22 cellular contexts compared by ENCODE assay signal in genomic region chr20:54151073-54151436, GRCh38. TPM values are rescaled to one million over a fixed set of nuclear protein-coding genes. Genes with fewer than 3 reads are reported as not detected.
DNase-seq lines count a peak whose midpoint lies in the region; ATAC-seq, FAIRE-seq and TF ChIP-seq lines count a peak whose summit lies in the region.
"Had no signal": no experiment of that assay in that cellular context is flagged by ENCODE, and none has a peak within 500 bp of the region (broad histone marks: within the 10 kb centered on the region; RNA-seq: fewer than 3 reads in every experiment).

No MANE protein-coding gene starts in this region.

- TF ChIP-seq CTCF in A549 (IDR thresholded peaks at IDR 0.05) (no peak), Calu3 (IDR thresholded peaks at IDR 0.05; ENCODE audit: unreplicated experiment) (no peak), PC-9 (conservative IDR thresholded peaks at IDR 0.05) (no peak)

- BruUV-seq in Calu3 (replicated peaks; lab: Mats Ljungman, UMichigan) (no TSS peak), PC-9 (replicated peaks; lab: Mats Ljungman, UMichigan) (no TSS peak)

- no peak overlapping the region for H3K4me3 ChIP-seq in A549
- H3K4me3 ChIP-seq in PC-9 = no peak overlapping the region
- no peak overlapping the region for H3K4me3 ChIP-seq in CD8-positive, alpha-beta memory T cell (ENCODE audit: low read length)
- H3K4me3 ChIP-seq: SJSA1 had no signal

- intact Hi-C loops in Calu3 (cut with micrococcal nuclease; ENCODE audit: unreplicated experiment) = no loop called here
- intact Hi-C loops in PC-9 (cut with micrococcal nuclease; ENCODE audit: unreplicated experiment) = no loop called here

- no peaks in the 10 kb centered on the region for H3K9me3 Mint-ChIP-seq in Calu3 (ENCODE audit: low read depth, unreplicated experiment)
- no peaks in the 10 kb centered on the region for H3K9me3 Mint-ChIP-seq in CD8-positive, alpha-beta memory T cell
- H3K9me3 Mint-ChIP-seq in activated T-cell treated with anti-CD3 and anti-CD28 coated beads, Interleukin-2, amount 50 U/mL, for 72 hours = no peaks in the 10 kb centered on the region
- H3K9me3 Mint-ChIP-seq: CD8-positive, alpha-beta T cell had no signal

- DNase-seq in A549 (ENCODE audit: low read depth in 1 of 2, low spot score in 1 of 2) (peak in 1 of 2 experiments; percentile 93), Calu3 (no peak), PC-9 (peak in 1 of 2 experiments; percentile 19), erythroblast (lab: John Stamatoyannopoulos, UW) (peak; percentile 7 to 8)
- no peak for DNase-seq in CD8-positive, alpha-beta memory T cell
- no peak for DNase-seq in activated T-cell treated with anti-CD3 and anti-CD28 coated beads, Interleukin-2, amount 50 U/mL, for 72 hours
- DNase-seq: C1 segment of cervical spinal cord; CD8-positive, alpha-beta T cell; DMS153; Kasumi-1; MV-4-11; NCI-H1105; NCI-H2029; NCI-H446; NCI-H524 treated with DMSO at 0.1 percent for 48 hours; NCI-H774; PC-3 had no signal

- no peaks in the 10 kb centered on the region for H3K9me3 ChIP-seq in A549
- no peaks in the 10 kb centered on the region for H3K9me3 ChIP-seq in PC-9 (ENCODE audit: insufficient read depth, low read depth)
- H3K9me3 ChIP-seq in CD8-positive, alpha-beta memory T cell (ENCODE audit: low read length) = no peaks in the 10 kb centered on the region
- H3K9me3 ChIP-seq: SJSA1 had no signal

- no peak for TF ChIP-seq EP300 in A549 (IDR thresholded peaks at IDR 0.05)

- FAIRE-seq in A549 (lab: Jason Lieb, UNC) = no peak
- FAIRE-seq: H54, HepG2 had no signal

- peaks cover 100% of the 10 kb centered on the region for H3K4me1 ChIP-seq in A549
- peaks cover 72% of the 10 kb centered on the region for H3K4me1 ChIP-seq in PC-9 (replicated peaks; ENCODE audit: insufficient read depth)
- H3K4me1 ChIP-seq in CD8-positive, alpha-beta memory T cell (ENCODE audit: insufficient read depth, low read length) = no peaks in the 10 kb centered on the region
- H3K4me1 ChIP-seq: SJSA1 had no signal

- H3K4me2 ChIP-seq in A549 (peak overlapping the region; percentile 93; the same call in 2 of the 3 replicates), PC-9 (no peak overlapping the region)

- CTCF ChIA-PET in A549 (lab: Yijun Ruan, JAX) = interaction anchor here (0.9 to 4.8 kb wide), 8 partner anchors 10 to 55 kb away, joined by 3 to 24 read pairs (median 7); no protein-coding TSS in a partner anchor
- CTCF ChIA-PET in Calu3 (lab: Charles Lee) = interaction anchor here (0.8 to 1.0 kb wide), 2 partner anchors 17 to 19 kb away, joined by 3 read pairs; no protein-coding TSS in a partner anchor
- CTCF ChIA-PET in PC-9 (lab: Charles Lee) = no interaction called here
- CTCF ChIA-PET in CD8-positive, alpha-beta memory T cell (lab: Charles Lee) = no interaction called here

- no peak overlapping the region for H3K4me3 Mint-ChIP-seq in Calu3 (ENCODE audit: low read depth, unreplicated experiment)
- no peak overlapping the region for H3K4me3 Mint-ChIP-seq in CD8-positive, alpha-beta memory T cell
- H3K4me3 Mint-ChIP-seq in activated T-cell treated with anti-CD3 and anti-CD28 coated beads, Interleukin-2, amount 50 U/mL, for 72 hours = no peak overlapping the region
- H3K4me3 Mint-ChIP-seq: CD8-positive, alpha-beta T cell had no signal

- H3K27me3 ChIP-seq in PC-9 (ENCODE audit: insufficient read depth, low read depth) = no peaks in the 10 kb centered on the region
- H3K27me3 ChIP-seq in CD8-positive, alpha-beta memory T cell (ENCODE audit: insufficient read depth, low read length, poor library complexity, severe bottlenecking) = no peaks in the 10 kb centered on the region
- H3K27me3 ChIP-seq: SJSA1 had no signal

- H3K27me3 Mint-ChIP-seq in Calu3 (ENCODE audit: unreplicated experiment) = no peaks in the 10 kb centered on the region
- peaks cover 4 to 20% of the 10 kb centered on the region in 2 donors for H3K27me3 Mint-ChIP-seq in CD8-positive, alpha-beta memory T cell
- H3K27me3 Mint-ChIP-seq in activated T-cell treated with anti-CD3 and anti-CD28 coated beads, Interleukin-2, amount 50 U/mL, for 72 hours (ENCODE audit: low read depth) = no peaks in the 10 kb centered on the region

- H3F3A ChIP-seq in PC-9 (ENCODE audit: insufficient read depth, low read depth) = peaks cover 42% of the 10 kb centered on the region

- no peak overlapping the region for H2AFZ ChIP-seq in PC-9

- POLR2A ChIA-PET in A549 (lab: Yijun Ruan, JAX) = interaction anchor here (1.2 to 5.0 kb wide), 10 partner anchors 15 to 54 kb away, joined by 3 to 65 read pairs (median 12); no protein-coding TSS in a partner anchor
- POLR2A ChIA-PET in PC-9 (lab: Charles Lee; ENCODE audit: unreplicated experiment) = no interaction called here
- POLR2A ChIA-PET in CD8-positive, alpha-beta memory T cell (lab: Charles Lee) = no interaction called here

- H3K4me1 Mint-ChIP-seq in Calu3 (ENCODE audit: low read depth, unreplicated experiment) = peaks cover 59% of the 10 kb centered on the region
- no peaks in the 10 kb centered on the region for H3K4me1 Mint-ChIP-seq in CD8-positive, alpha-beta memory T cell
- H3K4me1 Mint-ChIP-seq in activated T-cell treated with anti-CD3 and anti-CD28 coated beads, Interleukin-2, amount 50 U/mL, for 72 hours (ENCODE audit: low read depth) = no peaks in the 10 kb centered on the region

- TF ChIP-seq RAD21 in A549 (conservative IDR thresholded peaks at IDR 0.05 in 1 of 2, IDR thresholded peaks at IDR 0.05 in 1 of 2) = 0 out of 5 replicates have a peak, but pooled peaks of 1 of the 2 experiments have one; percentile 2

- H4K20me1 ChIP-seq in PC-9 (ENCODE audit: insufficient read depth) = no peaks in the 10 kb centered on the region

- WGBS in A549 (ENCODE audit: missing lambda C conversion rate) = 0% methylated on average over 2 of the region's 2 CpGs

- H3K27ac Mint-ChIP-seq in Calu3 (ENCODE audit: unreplicated experiment) = peak overlapping the region; percentile 67
- no peak overlapping the region for H3K27ac Mint-ChIP-seq in CD8-positive, alpha-beta memory T cell
- no peak overlapping the region for H3K27ac Mint-ChIP-seq in activated T-cell treated with anti-CD3 and anti-CD28 coated beads, Interleukin-2, amount 50 U/mL, for 72 hours
- H3K27ac Mint-ChIP-seq: CD8-positive, alpha-beta T cell had no signal

- peak in 1 of 2 experiments; percentile 18; a peak in 3 of 6 replicates for ATAC-seq in A549
- ATAC-seq in GM19023 (IDR thresholded peaks at IDR 0.05; ENCODE audit: unreplicated experiment) = no peak
- ATAC-seq in activated T-cell treated with anti-CD3 and anti-CD28 coated beads, Interleukin-2, amount 50 U/mL, for 72 hours (replicated peaks in 1 of 2) = no peak
- ATAC-seq: CD8-positive, alpha-beta T cell; HepG2; PC-3; Right ventricle myocardium inferior had no signal

- no peaks in the 10 kb centered on the region; the same call in 1 of the 2 replicates for H3K36me3 ChIP-seq in PC-9 (ENCODE audit: low read depth)
- H3K36me3 ChIP-seq in CD8-positive, alpha-beta memory T cell (ENCODE audit: insufficient read depth, low read length) = no peaks in the 10 kb centered on the region
- H3K36me3 ChIP-seq: SJSA1 had no signal

- peak overlapping the region; percentile 86 to 93 for H3K27ac ChIP-seq in A549
- 0 out of 2 replicates have a peak overlapping the region, but pooled peaks have one; percentile 1 for H3K27ac ChIP-seq in PC-9
- H3K27ac ChIP-seq in CD8-positive, alpha-beta memory T cell (ENCODE audit: low read depth, low read length) = no peak overlapping the region
- H3K27ac ChIP-seq: SJSA1 had no signal

- H3K9me2 ChIP-seq in PC-9 (ENCODE audit: insufficient read depth) = no peaks in the 10 kb centered on the region

- peaks cover 64% of the 10 kb centered on the region for H3K36me3 Mint-ChIP-seq in Calu3 (ENCODE audit: insufficient read depth, unreplicated experiment)
- no peaks in the 10 kb centered on the region for H3K36me3 Mint-ChIP-seq in CD8-positive, alpha-beta memory T cell
- no peaks in the 10 kb centered on the region for H3K36me3 Mint-ChIP-seq in activated T-cell treated with anti-CD3 and anti-CD28 coated beads, Interleukin-2, amount 50 U/mL, for 72 hours (ENCODE audit: insufficient read depth in 2 of 2)
- H3K36me3 Mint-ChIP-seq: CD8-positive, alpha-beta T cell had no signal

- no peak for TF ChIP-seq POLR2A in A549 (IDR thresholded peaks at IDR 0.05; ENCODE audit: low read length)
- no peak for TF ChIP-seq POLR2A in erythroblast (IDR thresholded peaks at IDR 0.05; ENCODE audit: low read length)

- H3K79me2 ChIP-seq in PC-9 (ENCODE audit: low read depth) = no peaks in the 10 kb centered on the region

TF ChIP-seq in A549, 52 proteins besides CTCF, POLR2A, EP300 and RAD21 (continues in another document):
- no peak for TF ChIP-seq MAZ (IDR thresholded peaks at IDR 0.05; ENCODE audit: borderline replicate concordance, low read depth, low read length)

RNA-seq across cellular contexts. Expression of gene CYP24A1, which starts 22.7 kb away (rescaled TPM):
- 1,617 and 1,630 TPM in 2 replicates for polyA plus RNA-seq in A549 (2011; rRNA removed)
- 456 and 584 TPM in 2 replicates for polyA plus RNA-seq in A549 (2012; cell fraction: cytosol; rRNA removed)
- 1,301 and 1,335 TPM in 2 replicates for polyA plus RNA-seq in A549 (2012; cell fraction: nucleus; rRNA removed)
- 623 to 738 TPM (median 722 TPM) in 3 replicates for polyA plus RNA-seq in A549 (2017; fragmentation: RNase III; extraction: RNeasy Plus Mini Kit Qiagen cat#74134 plus additional on column Dnase treatment)
- polyA minus RNA-seq in A549 (2011; rRNA and poly(A)+ RNA removed) = 4,726 and 5,326 TPM in 2 replicates
- total RNA-seq in Calu3 (2022) = 393 and 665 TPM in 2 replicates
- 2.7 and 4.9 TPM in 2 replicates for total RNA-seq in PC-9 (2021)
- under 1 TPM; 0.37 to 0.58 TPM for total RNA-seq in CD8-positive, alpha-beta memory T cell
- 0.40 TPM for polyA plus RNA-seq in CD8-positive, alpha-beta memory T cell
- not detected for total RNA-seq in activated T-cell treated with anti-CD3 and anti-CD28 coated beads, Interleukin-2, amount 50 U/mL, for 72 hours
- total RNA-seq: CD8-positive, alpha-beta T cell; Right ventricle myocardium inferior; SJSA1 had no signal

RNA-seq across cellular contexts. Expression of gene PFDN4, which starts 56.8 kb away (rescaled TPM):
- polyA plus RNA-seq in A549 (2011; rRNA removed) (78.7 and 146 TPM in 2 replicates), A549 (2017; fragmentation: RNase III; extraction: RNeasy Plus Mini Kit Qiagen cat#74134 plus additional on column Dnase treatment) (140 to 155 TPM (median 149 TPM) in 3 replicates)
- 41.3 and 60.1 TPM in 2 replicates for polyA plus RNA-seq in A549 (2012; cell fraction: cytosol; rRNA removed)
- polyA plus RNA-seq in A549 (2012; cell fraction: nucleus; rRNA removed) = 6.3 and 11.7 TPM in 2 replicates
- polyA minus RNA-seq in A549 (2011; rRNA and poly(A)+ RNA removed) = 3.5 and 13.3 TPM in 2 replicates
- total RNA-seq in Calu3 (2022) (61.8 TPM in 2 replicates), PC-9 (2021) (44.1 and 49.5 TPM in 2 replicates)
- 10 to 100 TPM; 37.1 to 41.3 TPM for total RNA-seq in CD8-positive, alpha-beta memory T cell
- 42.5 TPM for polyA plus RNA-seq in CD8-positive, alpha-beta memory T cell
- 10 to 100 TPM; 48.9 to 49.1 TPM for total RNA-seq in activated T-cell treated with anti-CD3 and anti-CD28 coated beads, Interleukin-2, amount 50 U/mL, for 72 hours

Comparison
In these comparisons a context has a peak if more than half of its experiments do, and no peak if none do; other contexts are left out.
1. DNase-seq: peak in erythroblast (2 of 2); none in Calu3 (single experiment), CD8-positive, alpha-beta memory T cell (0 of 5) and activated T-cell treated with anti-CD3 and anti-CD28 coated beads, Interleukin-2, amount 50 U/mL, for 72 hours (0 of 2).
2. RNA of gene CYP24A1, which starts 22.7 kb away (total RNA-seq): 393 to 665 TPM in Calu3; 2.7 to 4.9 TPM in PC-9, 0.37 to 0.58 TPM in CD8-positive, alpha-beta memory T cell and not detected in activated T-cell treated with anti-CD3 and anti-CD28 coated beads, Interleukin-2, amount 50 U/mL, for 72 hours; every median in the first group is over 10 times any median in the second.
3. CTCF ChIA-PET loops: an anchor here in A549 (0.9 to 4.8 kb wide) and Calu3 (0.8 to 1.0 kb wide); none called in PC-9 and CD8-positive, alpha-beta memory T cell.